In the genomic region with DNA sequence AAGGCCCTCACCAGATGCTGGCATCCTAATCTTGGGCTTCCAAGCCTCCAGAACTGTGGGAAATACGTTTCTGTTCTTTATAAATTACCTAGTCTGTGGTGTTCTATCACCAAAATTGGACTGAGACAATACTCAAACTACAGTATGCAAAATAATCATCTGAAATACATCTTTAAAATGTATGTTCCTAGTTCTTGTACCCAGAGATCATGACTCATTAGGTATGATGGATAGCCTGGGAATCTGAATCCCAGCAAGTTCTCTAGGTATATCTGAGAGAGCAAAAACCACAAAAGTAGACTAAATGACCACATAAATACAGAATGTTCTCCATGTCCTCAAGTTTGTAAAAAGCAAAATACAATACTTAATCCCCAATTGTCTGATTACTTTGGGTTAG, we compare ENCODE assay signal across 19 cellular contexts.
DNase-seq lines count a peak whose midpoint lies in the region; ATAC-seq, FAIRE-seq and TF ChIP-seq lines count a peak whose summit lies in the region.
"Had no signal": no experiment of that assay in that cellular context is flagged by ENCODE, and none has a peak within 500 bp of the region (broad histone marks: within the 10 kb centered on the region; RNA-seq: fewer than 3 reads in every experiment).

No MANE protein-coding gene starts in this region.

- H3K36me3 Mint-ChIP-seq in astrocyte (ENCODE audit: low read depth, unreplicated experiment) = no peaks in the 10 kb centered on the region

- TF ChIP-seq CTCF in IMR-90 (conservative IDR thresholded peaks at IDR 0.05; ENCODE audit: low read depth, low read length) (no peak), astrocyte (IDR thresholded peaks at IDR 0.05; ENCODE audit: insufficient read depth, low read depth, low read length) (no peak), fibroblast of villous mesenchyme (IDR thresholded peaks at IDR 0.05; ENCODE audit: insufficient read depth, low read depth, low read length) (no peak)

- no CpG with 5 or more reads among the region's 1 CpG for WGBS in IMR-90 (ENCODE audit: extremely low coverage in 2 of 2, insufficient read length in 1 of 2), 2 experiments

- no peak overlapping the region for H4K91ac ChIP-seq in IMR-90 (ENCODE audit: insufficient read depth, low read depth, low read length)

- no peak overlapping the region for H3K23ac ChIP-seq in IMR-90 (ENCODE audit: low read depth, low read length)

- H4K8ac ChIP-seq in IMR-90 (ENCODE audit: low read depth in 2 of 2, low read length in 2 of 2) = no peak overlapping the region

- no peak overlapping the region for H3K4ac ChIP-seq in IMR-90 (ENCODE audit: low read depth, low read length)

- H3K56ac ChIP-seq in IMR-90 (ENCODE audit: extremely low read depth, insufficient read depth, low read length) = no peak overlapping the region

- peak overlapping the region; percentile 23 for H2AFZ ChIP-seq in ACC112 (ENCODE audit: low read length, unreplicated experiment)
- no peak overlapping the region for H2AFZ ChIP-seq in IMR-90 (replicated peaks; ENCODE audit: low read length, poor library complexity)
- no peak overlapping the region for H2AFZ ChIP-seq in astrocyte (ENCODE audit: low read depth, low read length)

- no peaks in the 10 kb centered on the region for H3K27me3 Mint-ChIP-seq in astrocyte (ENCODE audit: low read depth, unreplicated experiment)

- H3K4me3 ChIP-seq in ACC112 (ENCODE audit: low read depth, low read length) (peak overlapping the region; percentile 23; the same call in 1 of the 2 replicates), IMR-90 (ENCODE audit: insufficient read depth, low read depth, low read length) (no peak overlapping the region), astrocyte (ENCODE audit: insufficient read depth, low read depth, low read length) (no peak overlapping the region), fibroblast of villous mesenchyme (ENCODE audit: low read depth, low read length) (no peak overlapping the region)

- H3K9me3 Mint-ChIP-seq in astrocyte (ENCODE audit: unreplicated experiment) = peaks cover 5% of the 10 kb centered on the region

- intact Hi-C loops in IMR-90 (cut with micrococcal nuclease) = no loop called here
- intact Hi-C loops in left colon (cut with DNase I, micrococcal nuclease) = no loop called here

- FAIRE-seq in astrocyte (lab: Jason Lieb, UNC) = no peak
- FAIRE-seq in urothelium cell line (lab: Jason Lieb, UNC) = no peak
- FAIRE-seq: A204.1, GM19239, H54 had no signal

- no peaks in the 10 kb centered on the region for H3K9me1 ChIP-seq in IMR-90 (ENCODE audit: insufficient read depth, low read length)

- peak; percentile 76 for DNase-seq in IMR-90
- peak; percentile 68 for DNase-seq in astrocyte (ENCODE audit: low read depth)
- peak; percentile 54 for DNase-seq in fibroblast of villous mesenchyme (ENCODE audit: low read depth)
- DNase-seq in urothelium cell line (ENCODE audit: low spot score) = no peak
- DNase-seq in left colon = no peak
- DNase-seq in NCI-H187 treated with DMSO at 0.1 percent for 48 hours (lab: John Stamatoyannopoulos, UW) = no peak
- DNase-seq: C1 segment of cervical spinal cord, NCI-H1417 treated with DMSO at 0.1 percent for 48 hours, NCI-H2029, NCI-H2171, NCI-H510A, NCI-H774 had no signal

- ATAC-seq in IMR-90 (ENCODE audit: low read depth) (no peak), left colon (no peak), HG03039 (IDR thresholded peaks at IDR 0.05; ENCODE audit: unreplicated experiment) (no peak)

- no peak overlapping the region for H3K4me3 Mint-ChIP-seq in astrocyte (ENCODE audit: unreplicated experiment)

- H3K4me1 ChIP-seq in ACC112 (ENCODE audit: control insufficient read depth, insufficient read depth, low read length, unreplicated experiment) (peaks cover 19% of the 10 kb centered on the region), IMR-90 (ENCODE audit: control insufficient read depth, insufficient read depth, low read length) (no peaks in the 10 kb centered on the region), astrocyte (ENCODE audit: insufficient read depth, low read length) (no peaks in the 10 kb centered on the region)

- H3K27ac ChIP-seq in ACC112 (ENCODE audit: low read depth, low read length) (peak overlapping the region; percentile 83), IMR-90 (ENCODE audit: insufficient read depth, low read length) (no peak overlapping the region), astrocyte (ENCODE audit: low read depth, low read length) (no peak overlapping the region)
- H3K27ac ChIP-seq: HL-60, RWPE1 had no signal

- H2AK9ac ChIP-seq in IMR-90 (replicated peaks; ENCODE audit: low read depth, low read length, poor library complexity) = no peak overlapping the region

- H3K79me2 ChIP-seq in ACC112 (ENCODE audit: control insufficient read depth, insufficient read depth, low read length, unreplicated experiment) (no peaks in the 10 kb centered on the region), astrocyte (ENCODE audit: insufficient read depth, low read length) (no peaks in the 10 kb centered on the region)

- H3K27me3 ChIP-seq in ACC112 (ENCODE audit: insufficient read depth, low read length) (no peaks in the 10 kb centered on the region), IMR-90 (ENCODE audit: control insufficient read depth, insufficient read depth, low read length) (no peaks in the 10 kb centered on the region), astrocyte (ENCODE audit: insufficient read depth, low read length) (no peaks in the 10 kb centered on the region)

- CTCF ChIA-PET in IMR-90 (lab: Yijun Ruan, JAX) = no interaction called here

- in situ Hi-C loops in IMR-90 (cut with MboI; ENCODE audit: low sequenced_read_pairs) = no loop called here

- H2BK15ac ChIP-seq in IMR-90 (ENCODE audit: low read depth, low read length) = no peak overlapping the region

- H3K4me1 Mint-ChIP-seq in astrocyte (ENCODE audit: low read depth, unreplicated experiment) = peaks cover 5% of the 10 kb centered on the region

- no peak overlapping the region for H2AK5ac ChIP-seq in IMR-90 (ENCODE audit: low read depth, low read length)

- H4K20me1 ChIP-seq in IMR-90 (ENCODE audit: insufficient read depth, low read length) = no peaks in the 10 kb centered on the region
- no peaks in the 10 kb centered on the region for H4K20me1 ChIP-seq in astrocyte (ENCODE audit: insufficient read depth, low read length)

- H3K36me3 ChIP-seq in ACC112 (ENCODE audit: insufficient read depth, low read length) = no peaks in the 10 kb centered on the region
- H3K36me3 ChIP-seq in IMR-90 (ENCODE audit: control insufficient read depth, insufficient read depth, low read length) = no peaks in the 10 kb centered on the region
- no peaks in the 10 kb centered on the region for H3K36me3 ChIP-seq in astrocyte (ENCODE audit: insufficient read depth, low read length)

- H3K4me2 ChIP-seq in IMR-90 (ENCODE audit: low read depth, low read length) = no peak overlapping the region
- H3K4me2 ChIP-seq in astrocyte (ENCODE audit: low read length) = no peak overlapping the region

- H2BK120ac ChIP-seq in IMR-90 (ENCODE audit: low read depth, low read length) = no peak overlapping the region

- dilution Hi-C loops in IMR-90 (cut with HindIII; ENCODE audit: low sequenced_read_pairs, unreplicated experiment) = no loop called here

- BruUV-seq in IMR-90 (replicated peaks; lab: Mats Ljungman, UMichigan) = no TSS peak

- no peak overlapping the region for H4K5ac ChIP-seq in IMR-90 (ENCODE audit: low read depth, low read length)

- POLR2A ChIA-PET in IMR-90 (lab: Charles Lee; ENCODE audit: unreplicated experiment) = no interaction called here

- no peak overlapping the region for H3K18ac ChIP-seq in IMR-90 (ENCODE audit: low read depth, low read length)

- no peaks in the 10 kb centered on the region for H3K79me1 ChIP-seq in IMR-90 (ENCODE audit: low read depth in 1 of 2, low read length in 2 of 2)

- H2BK5ac ChIP-seq in IMR-90 (ENCODE audit: low read depth, low read length, poor library complexity, severe bottlenecking) = no peak overlapping the region

- no peak overlapping the region for H2BK20ac ChIP-seq in IMR-90 (ENCODE audit: low read depth, low read length)

- H3K9me3 ChIP-seq in IMR-90 (ENCODE audit: control insufficient read depth, insufficient read depth, low read length) (no peaks in the 10 kb centered on the region), astrocyte (ENCODE audit: insufficient read depth, low read depth, low read length) (no peaks in the 10 kb centered on the region)

- no peak for TF ChIP-seq RAD21 in IMR-90 (IDR thresholded peaks at IDR 0.05; ENCODE audit: low read length)

- TF ChIP-seq POLR2A in IMR-90 (IDR thresholded peaks at IDR 0.05; ENCODE audit: low read depth, low read length) = no peak

- no peak overlapping the region for H3K14ac ChIP-seq in IMR-90 (replicated peaks; ENCODE audit: low read depth, low read length)

- H3K9ac ChIP-seq in IMR-90 (ENCODE audit: low read depth, low read length) = no peak overlapping the region
- no peak overlapping the region for H3K9ac ChIP-seq in astrocyte (ENCODE audit: low read length)

- H3K27ac Mint-ChIP-seq in astrocyte (ENCODE audit: unreplicated experiment) = no peak overlapping the region

TF ChIP-seq in IMR-90, 13 proteins besides CTCF, POLR2A, EP300 and RAD21 (continues in another document):
- no peak for TF ChIP-seq CEBPB (IDR thresholded peaks at IDR 0.05; ENCODE audit: low read depth, low read length)
- TF ChIP-seq MAZ (IDR thresholded peaks at IDR 0.05; ENCODE audit: borderline replicate concordance, low read depth, low read length) = no peak
- TF ChIP-seq, protein P1, sequence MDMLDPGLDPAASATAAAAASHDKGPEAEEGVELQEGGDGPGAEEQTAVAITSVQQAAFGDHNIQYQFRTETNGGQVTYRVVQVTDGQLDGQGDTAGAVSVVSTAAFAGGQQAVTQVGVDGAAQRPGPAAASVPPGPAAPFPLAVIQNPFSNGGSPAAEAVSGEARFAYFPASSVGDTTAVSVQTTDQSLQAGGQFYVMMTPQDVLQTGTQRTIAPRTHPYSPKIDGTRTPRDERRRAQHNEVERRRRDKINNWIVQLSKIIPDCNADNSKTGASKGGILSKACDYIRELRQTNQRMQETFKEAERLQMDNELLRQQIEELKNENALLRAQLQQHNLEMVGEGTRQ (IDR thresholded peaks at IDR 0.05; ENCODE audit: low read depth, low read length) = no peak
- no peak for TF ChIP-seq RFX5 (IDR thresholded peaks at IDR 0.05; ENCODE audit: low read depth, low read length)
- TF ChIP-seq RCOR1 (IDR thresholded peaks at IDR 0.05; ENCODE audit: insufficient replicate concordance, low read length) = no peak
- no peak for TF ChIP-seq MXI1 (IDR thresholded peaks at IDR 0.05; ENCODE audit: borderline replicate concordance, low read depth, low read length)
- no peak for TF ChIP-seq CHD1 (IDR thresholded peaks at IDR 0.05; ENCODE audit: low read depth, low read length)
- TF ChIP-seq FOS (IDR thresholded peaks at IDR 0.05; ENCODE audit: low read depth, low read length) = no peak
- TF ChIP-seq MAFK (IDR thresholded peaks at IDR 0.05; ENCODE audit: low read depth, low read length) = no peak
- TF ChIP-seq NFE2L2 (IDR thresholded peaks at IDR 0.05; ENCODE audit: low read depth, low read length) = no peak
- TF ChIP-seq SMC3 (IDR thresholded peaks at IDR 0.05; ENCODE audit: low read depth, low read length) = no peak
- TF ChIP-seq BHLHE40 (IDR thresholded peaks at IDR 0.05; ENCODE audit: low read depth, low read length) = no peak

Comparison
In these comparisons a context has a peak if more than half of its experiments do, and no peak if none do; other contexts are left out.
1. DNase-seq: peak in IMR-90 (single experiment), astrocyte (single experiment) and fibroblast of villous mesenchyme (single experiment); none in urothelium cell line (single experiment), left colon (0 of 2) and NCI-H187 treated with DMSO at 0.1 percent for 48 hours (single experiment).